In genomic region chr18:6412933-6413472, GRCh38 we compare ENCODE assay signal across 11 cellular contexts. TPM values are rescaled to one million over a fixed set of nuclear protein-coding genes. Genes with fewer than 3 reads are reported as not detected.
DNase-seq lines count a peak whose midpoint lies in the region; ATAC-seq, FAIRE-seq and TF ChIP-seq lines count a peak whose summit lies in the region.
"Had no signal": no experiment of that assay in that cellular context is flagged by ENCODE, and none has a peak within 500 bp of the region (broad histone marks: within the 10 kb centered on the region; RNA-seq: fewer than 3 reads in every experiment).

No MANE protein-coding gene starts in this region.

- WGBS in GM12878 (ENCODE audit: insufficient coverage, insufficient replicate concordance, low lambda C conversion rate, missing lambda C conversion rate): 35% methylated on average over 3 of the region's 3 CpGs

- no peak overlapping the region for H3K27ac Mint-ChIP-seq in activated naive CD4-positive, alpha-beta T cell treated with anti-CD3 and anti-CD28 coated beads, Interleukin-2, amount 50 U/mL, for 24 hours
- H3K27ac Mint-ChIP-seq in activated naive CD4-positive, alpha-beta T cell treated with anti-CD3 and anti-CD28 coated beads, Interleukin-2, amount 50 U/mL, for 72 hours: no peak overlapping the region
- H3K27ac Mint-ChIP-seq in naive B cell (peak overlapping the region; percentile 24 to 98 (median 90)), type B pancreatic cell (peak overlapping the region; percentile 62)

- no peak overlapping the region for H3K9ac ChIP-seq in GM12878 (ENCODE audit: control insufficient read depth, insufficient read depth, low read length)

- H3K36me3 ChIP-seq in GM12878 (ENCODE audit: control insufficient read depth in 2 of 2, insufficient read depth in 2 of 2, low read length in 1 of 2) (no peaks in the 10 kb centered on the region), brain microvascular endothelial cell (replicated peaks) (no peaks in the 10 kb centered on the region)

- intact Hi-C loops in GM12878 (cut with micrococcal nuclease; ENCODE audit: unreplicated experiment): loop anchor here (5.0 to 10.0 kb wide), 2 partner anchors 51 to 438 kb away; no protein-coding TSS in a partner anchor

- in situ Hi-C loops in GM12878 (cut with MboI): no loop called here
- in situ Hi-C loops in brain microvascular endothelial cell (cut with HindIII; ENCODE audit: low pct_ligation_motif_present, low sequenced_read_pairs): no loop called here

- H3K4me3 ChIP-seq in GM12878: peak overlapping the region; percentile 82
- H3K4me3 ChIP-seq in brain microvascular endothelial cell (ENCODE audit: low read depth, low read length): no peak overlapping the region

- no peak overlapping the region for H2AFZ ChIP-seq in GM12878 (ENCODE audit: control insufficient read depth, low read depth, low read length)

- no peaks in the 10 kb centered on the region for H3K9me3 Mint-ChIP-seq in activated naive CD4-positive, alpha-beta T cell treated with anti-CD3 and anti-CD28 coated beads, Interleukin-2, amount 50 U/mL, for 24 hours
- no peaks in the 10 kb centered on the region for H3K9me3 Mint-ChIP-seq in activated naive CD4-positive, alpha-beta T cell treated with anti-CD3 and anti-CD28 coated beads, Interleukin-2, amount 50 U/mL, for 72 hours
- H3K9me3 Mint-ChIP-seq in naive B cell (no peaks in the 10 kb centered on the region), type B pancreatic cell (no peaks in the 10 kb centered on the region)

- no peaks in the 10 kb centered on the region for H3K9me3 ChIP-seq in GM12878 (replicated peaks; ENCODE audit: control insufficient read depth, insufficient read depth, low read length)
- H3K9me3 ChIP-seq: SJSA1 had no signal

- DNase-seq in activated naive CD4-positive, alpha-beta T cell treated with anti-CD3 and anti-CD28 coated beads, Interleukin-2, amount 50 U/mL, for 72 hours (ENCODE audit: low spot score in 2 of 2): no peak
- DNase-seq in GM12878 (ENCODE audit: low read depth, low spot score) (no peak), naive B cell (peak; percentile 3), type B pancreatic cell (ENCODE audit: extremely low spot score, unreplicated experiment) (no peak), brain microvascular endothelial cell (no peak), NAMALWA (ENCODE audit: low spot score) (no peak)
- DNase-seq: KG1, left cardiac atrium had no signal

- RAD21 ChIA-PET in GM12878 (lab: Charles Lee; ENCODE audit: unreplicated experiment): interaction anchor here (1.2 kb wide), 1 partner anchor 48 kb away, joined by 3 read pairs; no protein-coding TSS in a partner anchor

- no peaks in the 10 kb centered on the region for H3K36me3 Mint-ChIP-seq in activated naive CD4-positive, alpha-beta T cell treated with anti-CD3 and anti-CD28 coated beads, Interleukin-2, amount 50 U/mL, for 24 hours
- peaks cover 7 to 13% of the 10 kb centered on the region in 2 donors for H3K36me3 Mint-ChIP-seq in activated naive CD4-positive, alpha-beta T cell treated with anti-CD3 and anti-CD28 coated beads, Interleukin-2, amount 50 U/mL, for 72 hours
- peaks cover 0 to 12% of the 10 kb centered on the region in 2 donors for H3K36me3 Mint-ChIP-seq in naive B cell
- H3K36me3 Mint-ChIP-seq in type B pancreatic cell: no peaks in the 10 kb centered on the region

- H3K27me3 Mint-ChIP-seq in activated naive CD4-positive, alpha-beta T cell treated with anti-CD3 and anti-CD28 coated beads, Interleukin-2, amount 50 U/mL, for 24 hours: peaks cover 17% of the 10 kb centered on the region
- H3K27me3 Mint-ChIP-seq in naive B cell: no peaks in the 10 kb centered on the region
- H3K27me3 Mint-ChIP-seq in type B pancreatic cell: peaks cover 61% of the 10 kb centered on the region

- H3K4me3 Mint-ChIP-seq in activated naive CD4-positive, alpha-beta T cell treated with anti-CD3 and anti-CD28 coated beads, Interleukin-2, amount 50 U/mL, for 24 hours: peak overlapping the region; percentile 80
- H3K4me3 Mint-ChIP-seq in naive B cell: peak overlapping the region; percentile 76 to 95 (median 84)
- H3K4me3 Mint-ChIP-seq in type B pancreatic cell: peak overlapping the region; percentile 85

- SMC1A ChIA-PET in GM12878 (lab: Charles Lee; ENCODE audit: uncharacterized antibody, unreplicated experiment): interaction anchor here (1.2 to 1.3 kb wide), 2 partner anchors 8 to 48 kb away, joined by 3 read pairs; no protein-coding TSS in a partner anchor

- H3K4me2 ChIP-seq in GM12878 (ENCODE audit: control insufficient read depth, insufficient read depth): peak overlapping the region; percentile 85

- no peak for ATAC-seq in activated naive CD4-positive, alpha-beta T cell treated with anti-CD3 and anti-CD28 coated beads, Interleukin-2, amount 50 U/mL, for 72 hours
- ATAC-seq in GM12878 (no peak), naive B cell (ENCODE audit: low read depth in 2 of 2) (no peak), HG03045 (IDR thresholded peaks at IDR 0.05; ENCODE audit: unreplicated experiment) (no peak)

- no peaks in the 10 kb centered on the region for H4K20me1 ChIP-seq in GM12878 (ENCODE audit: control insufficient read depth, insufficient read depth)

- TF ChIP-seq POLR2A in GM12878 (IDR thresholded peaks at IDR 0.05; ENCODE audit: low read depth, low read length): no peak

- TF ChIP-seq EP300 in GM12878 (IDR thresholded peaks at IDR 0.05; ENCODE audit: borderline replicate concordance in 1 of 2, control insufficient read depth in 1 of 2, low read depth in 2 of 2, low read length in 2 of 2): no peak

- no TSS peak for BruUV-seq in GM12878 (replicated peaks; lab: Mats Ljungman, UMichigan)

- no peak overlapping the region for H3K27ac ChIP-seq in GM12878 (ENCODE audit: control insufficient read depth, insufficient read depth)
- no peak overlapping the region for H3K27ac ChIP-seq in brain microvascular endothelial cell
- H3K27ac ChIP-seq: SJSA1 had no signal

- CTCF ChIA-PET in GM12878 (lab: Yijun Ruan, JAX): interaction anchor here (1.1 kb wide), 1 partner anchor 50 kb away, joined by 4 read pairs; no protein-coding TSS in a partner anchor

- POLR2A ChIA-PET in GM12878 (lab: Charles Lee): no interaction called here

- TF ChIP-seq CTCF in GM12878 (IDR thresholded peaks at IDR 0.05 in 2 of 3, conservative IDR thresholded peaks at IDR 0.05 in 1 of 3; ENCODE audit: control insufficient read depth in 2 of 3, extremely low read depth in 1 of 3, insufficient read depth in 1 of 3, low read depth in 3 of 3, low read length in 3 of 3): no peak
- no peak for TF ChIP-seq CTCF in type B pancreatic cell (conservative IDR thresholded peaks at IDR 0.05)
- no peak for TF ChIP-seq CTCF in brain microvascular endothelial cell (IDR thresholded peaks at IDR 0.05; ENCODE audit: low read depth, low read length, missing control alignments)

- no peak for FAIRE-seq in GM12878 (lab: Jason Lieb, UNC)

- TF ChIP-seq RAD21 in GM12878 (IDR thresholded peaks at IDR 0.05; ENCODE audit: insufficient read depth, low read depth, low read length): no peak

- peaks cover 12% of the 10 kb centered on the region for H3K4me1 Mint-ChIP-seq in activated naive CD4-positive, alpha-beta T cell treated with anti-CD3 and anti-CD28 coated beads, Interleukin-2, amount 50 U/mL, for 24 hours
- peaks cover 37 to 47% (median 44%) of the 10 kb centered on the region in 3 donors for H3K4me1 Mint-ChIP-seq in naive B cell
- peaks cover 8% of the 10 kb centered on the region for H3K4me1 Mint-ChIP-seq in type B pancreatic cell (ENCODE audit: unreplicated experiment)

- peaks cover 5% of the 10 kb centered on the region; the same call in 1 of the 2 replicates for H3K4me1 ChIP-seq in GM12878 (ENCODE audit: control insufficient read depth, insufficient read depth, low read length)

- H3K27me3 ChIP-seq in GM12878 (replicated peaks in 1 of 2; ENCODE audit: control insufficient read depth in 2 of 2, insufficient read depth in 2 of 2, low read length in 1 of 2) (no peaks in the 10 kb centered on the region), brain microvascular endothelial cell (replicated peaks) (peaks cover 16% of the 10 kb centered on the region)
- H3K27me3 ChIP-seq: SJSA1 had no signal

- peaks cover 4% of the 10 kb centered on the region; the same call in 1 of the 2 replicates for H3K79me2 ChIP-seq in GM12878 (ENCODE audit: control insufficient read depth, insufficient read depth, low read length)

TF ChIP-seq in GM12878, 131 proteins besides CTCF, POLR2A, EP300 and RAD21 (continues in another document):
- TF ChIP-seq SREBF1 (IDR thresholded peaks at IDR 0.05; ENCODE audit: low read length) (no peak), RCOR1 (conservative IDR thresholded peaks at IDR 0.05; ENCODE audit: low read depth, low read length) (no peak), RBBP5 (conservative IDR thresholded peaks at IDR 0.05) (no peak), HDAC2 (IDR thresholded peaks at IDR 0.05) (no peak)
- TF ChIP-seq, protein P1, sequence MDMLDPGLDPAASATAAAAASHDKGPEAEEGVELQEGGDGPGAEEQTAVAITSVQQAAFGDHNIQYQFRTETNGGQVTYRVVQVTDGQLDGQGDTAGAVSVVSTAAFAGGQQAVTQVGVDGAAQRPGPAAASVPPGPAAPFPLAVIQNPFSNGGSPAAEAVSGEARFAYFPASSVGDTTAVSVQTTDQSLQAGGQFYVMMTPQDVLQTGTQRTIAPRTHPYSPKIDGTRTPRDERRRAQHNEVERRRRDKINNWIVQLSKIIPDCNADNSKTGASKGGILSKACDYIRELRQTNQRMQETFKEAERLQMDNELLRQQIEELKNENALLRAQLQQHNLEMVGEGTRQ (IDR thresholded peaks at IDR 0.05; ENCODE audit: borderline replicate concordance, low read depth, low read length): no peak

RNA-seq across cellular contexts. Expression of gene L3MBTL4, which starts 1.7 kb away (rescaled TPM):
- total RNA-seq in activated naive CD4-positive, alpha-beta T cell treated with anti-CD3 and anti-CD28 coated beads, Interleukin-2, amount 50 U/mL, for 72 hours: under 1 TPM; 0.10 to 0.55 TPM
- total RNA-seq in GM12878 (2013; cell fraction: nucleolus; rRNA removed): 10.6 and 19.0 TPM in 2 replicates
- total RNA-seq in GM12878 (2014; rRNA removed) (4.9 and 5.3 TPM in 2 replicates), GM12878 (2014; rRNA removed; fragmentation: Illumina TruSeq; extraction: Trizol) (5.3 and 5.5 TPM in 2 replicates), GM12878 (2021) (8.7 and 9.7 TPM in 2 replicates), type B pancreatic cell (ENCODE audit: low replicate concordance) (2.2 and 4.6 TPM in 2 replicates)
- polyA plus RNA-seq in GM12878 (2011; ENCODE audit: low read depth): 1.3 TPM
- polyA plus RNA-seq in GM12878 (2011; rRNA removed) (2.5 and 2.6 TPM in 2 replicates), GM12878 (2014; fragmentation: Illumina TruSeq; extraction: Trizol) (3.7 and 4.7 TPM in 2 replicates), GM12878 (2014; fragmentation: Nextera tagmentation; extraction: Ambion mirVana) (1 to 10 TPM; 1.3 to 1.6 TPM), GM12878 (2014; rRNA removed) (2.8 and 3.9 TPM in 2 replicates), GM12878 (2016; fragmentation: Nextera tagmentation; extraction: Ambion mirVana) (1 to 10 TPM; 2.1 to 4.2 TPM), naive B cell (ENCODE audit: low read depth in 6 of 6) (10 to 100 TPM in 1 of 6 donors, 1 to 10 TPM in 5; 2.7 to 12.5 (median 6.2) TPM)
- 1.3 and 1.4 TPM in 2 replicates for polyA plus RNA-seq in GM12878 (2011; cell fraction: cytosol; rRNA removed)
- 4.2 TPM in 2 replicates for polyA plus RNA-seq in GM12878 (2011; cell fraction: nucleus; rRNA removed)
- polyA plus RNA-seq in GM12878 (2012): 1.4 and 2.1 TPM in 2 replicates
- polyA minus RNA-seq in GM12878 (2011; rRNA and poly(A)+ RNA removed): 4.6 and 6.4 TPM in 2 replicates
- 0.80 and 1.7 TPM in 2 replicates for polyA minus RNA-seq in GM12878 (2011; cell fraction: cytosol; rRNA and poly(A)+ RNA removed)
- polyA minus RNA-seq in GM12878 (2011; cell fraction: nucleus; rRNA and poly(A)+ RNA removed): 5.9 and 10.8 TPM in 2 replicates

Comparison
In these comparisons a context has a peak if more than half of its experiments do, and no peak if none do; other contexts are left out.
1. H3K27ac Mint-ChIP-seq: peak in naive B cell (6 of 6) and type B pancreatic cell (single experiment); none in activated naive CD4-positive, alpha-beta T cell treated with anti-CD3 and anti-CD28 coated beads, Interleukin-2, amount 50 U/mL, for 24 hours (single experiment) and activated naive CD4-positive, alpha-beta T cell treated with anti-CD3 and anti-CD28 coated beads, Interleukin-2, amount 50 U/mL, for 72 hours (0 of 2).
2. Peak in every context shown above with its lines, with median percentiles within 50 percentile points of each other: H3K4me3 Mint-ChIP-seq.